22 cellular contexts compared by ENCODE assay signal in the genomic region with DNA sequence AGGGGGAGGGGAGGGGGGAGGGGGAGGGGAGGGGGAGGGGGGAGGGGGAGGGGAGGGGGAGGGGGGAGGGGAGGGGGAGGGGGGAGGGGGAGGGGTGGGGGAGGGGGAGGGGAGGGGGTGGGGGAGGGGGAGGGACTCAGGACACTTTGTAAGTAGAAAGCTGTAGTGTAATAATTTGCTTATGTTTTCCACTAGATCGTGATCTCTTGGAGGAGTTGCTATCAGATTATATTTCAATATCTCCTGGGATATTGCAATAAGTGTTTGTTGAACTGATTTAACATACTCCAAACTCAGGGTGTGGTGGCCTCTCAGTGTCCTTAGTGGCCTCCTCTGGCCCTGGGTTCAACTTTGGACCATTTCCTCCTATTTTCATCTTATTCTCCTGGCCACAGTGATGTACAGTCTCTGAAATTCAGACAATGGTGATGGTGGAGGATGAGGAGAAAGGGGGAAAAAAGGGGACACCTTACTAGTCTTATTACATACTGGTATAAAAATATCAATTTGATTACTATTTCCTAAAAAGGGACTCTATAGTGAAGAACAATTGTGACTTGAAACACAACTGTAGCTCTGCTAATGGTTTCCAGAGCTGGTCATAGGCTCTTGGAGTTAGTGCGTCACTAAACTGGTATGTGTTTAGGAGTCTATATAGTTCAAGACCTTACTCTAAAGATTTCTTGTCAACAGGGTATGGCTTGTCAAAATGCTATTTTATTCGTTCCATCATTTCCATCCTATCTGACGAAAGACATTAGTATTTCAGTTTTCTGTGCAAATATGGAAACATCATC.
"Had no signal": no experiment of that assay in that cellular context is flagged by ENCODE, and none has a peak within 500 bp of the region (broad histone marks: within the 10 kb centered on the region; RNA-seq: fewer than 3 reads in every experiment).

No MANE protein-coding gene starts in this region.

- H3K36me3 ChIP-seq: colonic mucosa, esophagus muscularis mucosa, gastrocnemius medialis, heart right ventricle, left lung, lower lobe of right lung had no signal

- DNase-seq: colonic mucosa; cortex of kidney; effector CD8-positive, alpha-beta T cell; foreskin melanocyte; gastrocnemius medialis; glutamatergic neuron; head of caudate nucleus; heart right ventricle; hippocampal formation; left cardiac atrium; left lung; left ventricle myocardium superior; lower lobe of right lung; mesenchymal stem cell; mucosa of descending colon; naive B cell had no signal

- H3K27me3 ChIP-seq: colonic mucosa, esophagus muscularis mucosa, gastrocnemius medialis, heart right ventricle, left lung had no signal

- ATAC-seq: gastrocnemius medialis, heart right ventricle, left cardiac atrium, left lung, left ventricle myocardium superior, lower lobe of right lung, mucosa of descending colon had no signal

- H3K4me1 Mint-ChIP-seq: naive B cell had no signal

- H3K4me3 ChIP-seq: colonic mucosa, esophagus muscularis mucosa, gastrocnemius medialis, heart right ventricle, left lung, lower lobe of right lung, mucosa of descending colon had no signal

- FAIRE-seq: endothelial cell of umbilical vein, islet of Langerhans, keratinocyte had no signal

- H3K27ac Mint-ChIP-seq: dendritic cell treated with granulocyte-macrophage colony-stimulating factor and Interleukin-4, amounts not matched to agents 40 ng/mL and 50 ng/mL, for 4 days; mesothelial cell of epicardium had no signal

- H3K27ac ChIP-seq: colonic mucosa, esophagus muscularis mucosa, gastrocnemius medialis, heart right ventricle, left lung, lower lobe of right lung had no signal

- H3K9me3 ChIP-seq: colonic mucosa, gastrocnemius medialis, left lung, mucosa of descending colon had no signal

- H3K27me3 Mint-ChIP-seq: dendritic cell treated with granulocyte-macrophage colony-stimulating factor and Interleukin-4, amounts not matched to agents 40 ng/mL and 50 ng/mL, for 4 days had no signal

- H3K36me3 Mint-ChIP-seq: naive B cell had no signal

- H3K4me1 ChIP-seq: colonic mucosa, esophagus muscularis mucosa, gastrocnemius medialis, left lung, lower lobe of right lung had no signal

- H3K4me3 Mint-ChIP-seq: dendritic cell treated with granulocyte-macrophage colony-stimulating factor and Interleukin-4, amounts not matched to agents 40 ng/mL and 50 ng/mL, for 4 days; mesothelial cell of epicardium; naive B cell had no signal
